Comparison of ENCODE assay signal across 17 cellular contexts in the genomic region with DNA sequence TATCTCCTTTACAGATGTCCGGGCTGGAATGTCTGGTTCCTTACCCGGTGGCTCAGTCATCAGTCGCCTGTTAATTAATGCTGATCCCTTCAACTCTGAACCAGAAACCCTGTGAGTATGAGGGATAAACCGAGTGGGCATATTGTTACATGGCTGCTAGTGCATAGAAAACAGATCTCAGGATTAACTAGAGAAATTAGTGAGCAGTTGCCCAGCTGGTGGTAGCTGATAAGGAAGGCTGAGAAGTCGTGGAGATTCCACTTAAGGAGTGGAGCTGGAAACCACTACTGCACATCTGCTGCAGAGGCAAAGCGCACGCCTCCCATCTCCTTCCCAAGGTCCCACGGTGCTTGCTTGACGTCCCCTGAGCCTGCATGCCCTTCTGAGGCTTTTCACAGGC.
"Had no signal": no experiment of that assay in that cellular context is flagged by ENCODE, and none has a peak within 500 bp of the region (broad histone marks: within the 10 kb centered on the region; RNA-seq: fewer than 3 reads in every experiment).

No MANE protein-coding gene starts in this region.

- ATAC-seq: T-cell had no signal

- H3K36me3 Mint-ChIP-seq: activated naive CD8-positive, alpha-beta T cell; type B pancreatic cell had no signal

- H3K4me3 Mint-ChIP-seq: activated B cell treated with CpG ODN at 0.5 μM for 24 hours; activated CD4-positive, alpha-beta T cell treated with anti-CD3 and anti-CD28 coated beads, Interleukin-2, amount 10 ng/mL, durations not matched to agents 7 days and 5 days; activated naive CD8-positive, alpha-beta T cell; neural crest cell; T-cell; type B pancreatic cell had no signal

- H3K36me3 ChIP-seq: ovary had no signal

- H3K27me3 Mint-ChIP-seq: activated B cell treated with CpG ODN at 0.5 μM for 24 hours; activated CD4-positive, alpha-beta T cell treated with anti-CD3 and anti-CD28 coated beads, Interleukin-2, amount 10 ng/mL, durations not matched to agents 7 days and 5 days; activated naive CD8-positive, alpha-beta T cell; T-cell; type B pancreatic cell had no signal

- H3K9me3 Mint-ChIP-seq: activated B cell treated with CpG ODN at 0.5 μM for 24 hours; activated CD4-positive, alpha-beta T cell treated with anti-CD3 and anti-CD28 coated beads, Interleukin-2, amount 10 ng/mL, durations not matched to agents 7 days and 5 days; activated T-helper 2 cell treated with anti-CD3 and anti-CD28 coated beads, Interferon-gamma antibody, Interleukin-2, Interleukin-4, amounts not matched to agents 10 μg/mL and 5 μg/mL and 100 μg/mL, durations not matched to agents 14 hours and 24 hours and 36 hours; neural crest cell; T-cell; type B pancreatic cell had no signal

- H3K27ac ChIP-seq: esophagus muscularis mucosa, ovary, SK-N-MC had no signal

- DNase-seq: activated B cell treated with CpG ODN at 0.5 μM for 24 hours; activated CD4-positive, alpha-beta T cell treated with anti-CD3 and anti-CD28 coated beads, Interleukin-2, amount 10 ng/mL, durations not matched to agents 7 days and 5 days; activated CD8-positive, alpha-beta memory T cell treated with anti-CD3 and anti-CD28 coated beads for 24 hours; anterior cingulate cortex; foreskin fibroblast; mesendoderm; retina; T-cell; T1000 had no signal

- H3K4me3 ChIP-seq: dorsolateral prefrontal cortex, esophagus muscularis mucosa, ovary, SK-N-MC had no signal

- H3K9me3 ChIP-seq: esophagus muscularis mucosa, ovary had no signal

- H3K27me3 ChIP-seq: dorsolateral prefrontal cortex, esophagus muscularis mucosa, ovary had no signal

- H3K27ac Mint-ChIP-seq: activated B cell treated with CpG ODN at 0.5 μM for 24 hours; activated T-helper 2 cell treated with anti-CD3 and anti-CD28 coated beads, Interferon-gamma antibody, Interleukin-2, Interleukin-4, amounts not matched to agents 10 μg/mL and 5 μg/mL and 100 μg/mL, durations not matched to agents 14 hours and 24 hours and 36 hours; T-cell; type B pancreatic cell had no signal

- H3K4me1 Mint-ChIP-seq: activated B cell treated with CpG ODN at 0.5 μM for 24 hours had no signal
